Comparison of ENCODE assay signal across 8 cellular contexts in the genomic region with DNA sequence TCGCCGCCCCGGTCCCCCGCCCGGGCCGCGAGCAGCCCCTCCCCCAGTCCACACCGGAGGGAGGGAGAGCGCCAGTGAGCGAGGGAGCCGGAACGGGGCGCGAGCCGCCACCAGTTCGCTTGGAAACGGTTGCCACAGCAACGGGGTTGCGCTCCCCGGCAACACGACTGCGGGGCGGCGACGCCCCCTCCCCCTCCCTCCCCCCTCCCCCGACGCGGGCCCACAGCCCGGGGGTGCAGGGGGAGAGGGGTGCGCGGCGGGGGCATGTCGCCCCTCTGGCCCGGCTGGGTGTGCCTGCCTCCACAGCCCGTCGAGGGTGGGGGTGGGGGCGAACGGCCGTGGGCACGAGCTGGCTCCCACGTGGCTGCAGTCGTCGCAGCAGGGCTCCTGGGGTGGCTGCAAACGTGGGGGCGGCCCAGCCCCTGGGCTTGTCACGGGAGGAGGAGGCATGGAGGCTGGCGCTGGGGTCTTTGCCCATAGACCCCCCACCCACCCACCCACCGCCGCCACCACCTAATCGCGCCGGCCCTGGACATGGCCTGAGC. TPM values are rescaled to one million over a fixed set of nuclear protein-coding genes. Genes with fewer than 3 reads are reported as not detected.
DNase-seq lines count a peak whose midpoint lies in the region; ATAC-seq and TF ChIP-seq lines count a peak whose summit lies in the region.

No MANE protein-coding gene starts in this region.

- H3K4me1 Mint-ChIP-seq in activated T-cell treated with anti-CD3 and anti-CD28 coated beads, Interleukin-2, amount 50 U/mL, for 24 hours (ENCODE audit: low read depth), result peaks cover 61% of the 10 kb centered on the region
- peaks cover 47% of the 10 kb centered on the region for H3K4me1 Mint-ChIP-seq in nephron progenitor cell

- peaks cover 29 to 80% (median 32%) of the 10 kb centered on the region in 3 donors for H3K4me1 ChIP-seq in esophagus squamous epithelium
- H3K4me1 ChIP-seq in upper lobe of left lung, result peaks cover 22 to 31% (median 24%) of the 10 kb centered on the region in 4 donors

- peaks cover 0 to 5% (median 1%) of the 10 kb centered on the region in 3 donors for H3K36me3 ChIP-seq in esophagus squamous epithelium
- peaks cover 0 to 6% (median 3%) of the 10 kb centered on the region in 4 donors for H3K36me3 ChIP-seq in upper lobe of left lung

- peak overlapping the region; percentile 26 for H3K27ac Mint-ChIP-seq in activated T-cell treated with anti-CD3 and anti-CD28 coated beads, Interleukin-2, amount 50 U/mL, for 24 hours
- no peak overlapping the region for H3K27ac Mint-ChIP-seq in nephron progenitor cell

- peak overlapping the region; percentile 60 for H3K4me3 Mint-ChIP-seq in activated T-cell treated with anti-CD3 and anti-CD28 coated beads, Interleukin-2, amount 50 U/mL, for 24 hours
- H3K4me3 Mint-ChIP-seq in nephron progenitor cell, result peak overlapping the region; percentile 66

- H3K27ac ChIP-seq in esophagus squamous epithelium (peak overlapping the region in 2 of 4 donors; percentile 62 to 63), upper lobe of left lung (peak overlapping the region in 2 of 4 donors; percentile 43 to 62)

- intact Hi-C loops in esophagus squamous epithelium (cut with DNase I), result no loop called here

- ATAC-seq in GM19023 (IDR thresholded peaks at IDR 0.05; ENCODE audit: unreplicated experiment), result peak; percentile 25
- peak; percentile 47 for ATAC-seq in HG03135 (IDR thresholded peaks at IDR 0.05; ENCODE audit: unreplicated experiment)
- ATAC-seq in upper lobe of left lung (ENCODE audit: low FRiP score in 2 of 2), result peak in 1 of 2 donors; percentile 9

- no peak for TF ChIP-seq CTCF in esophagus squamous epithelium (IDR thresholded peaks at IDR 0.05)
- no peak for TF ChIP-seq CTCF in nephron progenitor cell (IDR thresholded peaks at IDR 0.05)
- no peak for TF ChIP-seq CTCF in upper lobe of left lung (IDR thresholded peaks at IDR 0.05)

- H3K4me3 ChIP-seq in esophagus squamous epithelium (peak overlapping the region; percentile 45 to 82 (median 70)), upper lobe of left lung (peak overlapping the region in 3 of 4 donors; percentile 55 to 69 (median 65))

- TF ChIP-seq EP300 in upper lobe of left lung (IDR thresholded peaks at IDR 0.05), result no peak

- no peaks in the 10 kb centered on the region for H3K27me3 Mint-ChIP-seq in activated T-cell treated with anti-CD3 and anti-CD28 coated beads, Interleukin-2, amount 50 U/mL, for 24 hours
- peaks cover 6% of the 10 kb centered on the region for H3K27me3 Mint-ChIP-seq in nephron progenitor cell (ENCODE audit: low read depth, poor library complexity)

- WGBS in esophagus squamous epithelium, 2 donors, result no CpG with 5 or more reads among the region's 52 CpGs
- no CpG with 5 or more reads among the region's 52 CpGs for whole genome bisulfite sequencing in upper lobe of left lung, 2 donors

- peaks cover 0 to 48% (median 0%) of the 10 kb centered on the region in 4 donors for H3K27me3 ChIP-seq in esophagus squamous epithelium
- peaks cover 0 to 15% (median 5%) of the 10 kb centered on the region in 4 donors for H3K27me3 ChIP-seq in upper lobe of left lung

- peaks cover 19% of the 10 kb centered on the region for H3K36me3 Mint-ChIP-seq in activated T-cell treated with anti-CD3 and anti-CD28 coated beads, Interleukin-2, amount 50 U/mL, for 24 hours (ENCODE audit: low read depth)
- peaks cover 4% of the 10 kb centered on the region for H3K36me3 Mint-ChIP-seq in nephron progenitor cell (ENCODE audit: low read depth)

- peak; percentile 68 for DNase-seq in AG20443 (ENCODE audit: low spot score)
- peak; percentile 95 for DNase-seq in NCI-H69 (lab: John Stamatoyannopoulos, UW)
- DNase-seq in activated T-cell treated with anti-CD3 and anti-CD28 coated beads, Interleukin-2, amount 50 U/mL, for 24 hours, result peak; percentile 79
- DNase-seq in esophagus squamous epithelium (lab: John Stamatoyannopoulos, UW), result no peak
- peak; percentile 82 for DNase-seq in nephron progenitor cell
- DNase-seq in upper lobe of left lung, result peak in 1 of 2 donors; percentile 51

- no peaks in the 10 kb centered on the region for H3K9me3 ChIP-seq in esophagus squamous epithelium
- no peaks in the 10 kb centered on the region for H3K9me3 ChIP-seq in upper lobe of left lung

- TF ChIP-seq POLR2A in esophagus squamous epithelium (IDR thresholded peaks at IDR 0.05) (no peak), upper lobe of left lung (IDR thresholded peaks at IDR 0.05) (no peak)

- no peaks in the 10 kb centered on the region for H3K9me3 Mint-ChIP-seq in activated T-cell treated with anti-CD3 and anti-CD28 coated beads, Interleukin-2, amount 50 U/mL, for 24 hours
- H3K9me3 Mint-ChIP-seq in nephron progenitor cell, result no peaks in the 10 kb centered on the region

RNA-seq across cellular contexts. Expression of gene PRR7, which starts 0.5 kb away (rescaled TPM):
- 1 to 10 TPM; 5.0 to 7.7 (median 6.4) TPM for total RNA-seq in esophagus squamous epithelium
- total RNA-seq in upper lobe of left lung, result 1 to 10 TPM; 1.6 to 9.2 (median 3.4) TPM

RNA-seq across cellular contexts. Expression of gene GRK6, which starts 20.7 kb away (rescaled TPM):
- 10 to 100 TPM; 24.6 to 39.7 (median 29.5) TPM for total RNA-seq in esophagus squamous epithelium
- 10 to 100 TPM; 26.8 to 85.9 (median 56.6) TPM for total RNA-seq in upper lobe of left lung

RNA-seq across cellular contexts. Expression of gene DBN1, which starts 26.3 kb away (rescaled TPM):
- total RNA-seq in esophagus squamous epithelium (10 to 100 TPM; 11.9 to 51.1 (median 27.2) TPM), upper lobe of left lung (10 to 100 TPM; 17.0 to 55.6 (median 30.1) TPM)

RNA-seq across cellular contexts. Expression of gene F12, which starts 37.8 kb away (rescaled TPM):
- 10 to 100 TPM; 10.7 to 25.4 (median 19.6) TPM for total RNA-seq in esophagus squamous epithelium
- 1 to 10 TPM in 4 of 6 donors, under 1 TPM in 1, not detected in 1; 0.91 to 7.8 (median 2.1) TPM for total RNA-seq in upper lobe of left lung

RNA-seq across cellular contexts. Expression of gene PFN3, which starts 46.7 kb away (rescaled TPM):
- 1 to 10 TPM in 1 of 4 donors, not detected in 3; 2.0 TPM for total RNA-seq in esophagus squamous epithelium
- not detected for total RNA-seq in upper lobe of left lung
